ENCODE assay signal across 8 cellular contexts in the genomic region with DNA sequence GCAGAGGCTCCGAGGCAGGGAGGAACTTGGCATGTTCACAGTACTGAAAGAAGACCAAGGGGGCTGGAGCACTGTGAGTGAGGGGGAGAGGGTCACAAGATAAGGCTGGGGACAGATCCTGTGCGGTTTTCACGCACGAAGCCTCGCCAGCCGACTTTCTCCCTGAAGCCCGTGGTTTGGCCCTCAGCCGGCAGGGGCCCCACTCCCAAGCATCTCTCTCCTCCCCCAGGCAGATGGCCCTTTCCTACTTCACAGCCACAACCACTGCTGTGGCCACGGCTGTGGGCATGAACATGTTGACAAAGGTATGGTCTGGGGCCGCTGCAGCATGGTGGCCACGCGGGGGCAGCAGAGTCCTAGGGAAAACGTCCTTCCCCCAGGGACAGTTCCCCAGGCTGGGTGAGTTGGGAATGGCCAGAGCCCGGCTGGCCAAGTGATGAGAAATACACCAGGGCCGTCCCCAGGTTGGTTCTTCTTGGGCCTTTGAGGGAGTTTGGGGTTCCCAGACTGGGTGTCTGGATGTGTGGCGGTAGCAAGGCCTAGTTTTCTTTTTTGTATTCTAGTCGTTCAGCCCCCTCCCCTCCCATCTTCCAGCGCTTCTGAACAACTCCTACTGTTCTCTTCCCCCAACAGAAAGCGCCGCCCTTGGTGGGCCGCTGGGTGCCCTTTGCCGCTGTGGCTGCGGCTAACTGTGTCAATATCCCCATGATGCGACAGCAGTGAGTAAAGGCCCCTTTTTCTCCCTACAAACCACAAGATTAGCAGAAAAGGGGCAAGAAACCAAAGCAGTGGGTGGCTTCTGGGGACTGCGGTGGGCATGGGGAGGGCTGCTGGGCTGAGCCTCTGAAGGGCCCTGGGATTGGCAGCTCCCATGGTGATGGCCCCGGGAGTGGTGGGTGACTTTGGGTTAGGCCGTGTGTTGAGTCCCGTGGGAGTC. TPM values are rescaled to one million over a fixed set of nuclear protein-coding genes. Genes with fewer than 3 reads are reported as not detected.
DNase-seq lines count a peak whose midpoint lies in the region; ATAC-seq and TF ChIP-seq lines count a peak whose summit lies in the region.

No MANE protein-coding gene starts in this region.

- no peaks in the 10 kb centered on the region for H3K4me1 Mint-ChIP-seq in activated CD4-positive, alpha-beta memory T cell treated with anti-CD3 and anti-CD28 coated beads for 36 hours (ENCODE audit: low read depth)
- H3K4me1 Mint-ChIP-seq in effector memory CD8-positive, alpha-beta T cell (ENCODE audit: low read depth in 2 of 2) = peaks cover 7 to 8% of the 10 kb centered on the region in 2 donors

- no peaks in the 10 kb centered on the region for H3K27me3 ChIP-seq in mesenchymal stem cell (ENCODE audit: control insufficient read depth in 1 of 2, insufficient read depth in 1 of 2, low read length in 2 of 2)

- no peak overlapping the region for H3K23ac ChIP-seq in mesenchymal stem cell (ENCODE audit: low read length in 2 of 2)

- no peak overlapping the region for H2BK5ac ChIP-seq in mesenchymal stem cell (ENCODE audit: low read depth, low read length, poor library complexity, severe bottlenecking)

- WGBS in mesenchymal stem cell = 57% methylated on average over 22 of the region's 28 CpGs

- no peak overlapping the region for H3K4me2 ChIP-seq in mesenchymal stem cell (ENCODE audit: low read length, poor library complexity, severe bottlenecking)

- H3K9me3 Mint-ChIP-seq in activated CD4-positive, alpha-beta memory T cell treated with anti-CD3 and anti-CD28 coated beads for 36 hours = no peaks in the 10 kb centered on the region
- H3K9me3 Mint-ChIP-seq in effector memory CD8-positive, alpha-beta T cell = no peaks in the 10 kb centered on the region

- H3K27me3 Mint-ChIP-seq in activated CD4-positive, alpha-beta memory T cell treated with anti-CD3 and anti-CD28 coated beads for 36 hours = no peaks in the 10 kb centered on the region
- H3K27me3 Mint-ChIP-seq in effector memory CD8-positive, alpha-beta T cell = no peaks in the 10 kb centered on the region

- POLR2A ChIA-PET in activated CD4-positive, alpha-beta memory T cell treated with anti-CD3 and anti-CD28 coated beads for 36 hours (lab: Charles Lee) = no interaction called here

- peak; percentile 84 for TF ChIP-seq CTCF in GM12874 (IDR thresholded peaks at IDR 0.05; ENCODE audit: insufficient read depth, low read depth, low read length)

- peak overlapping the region; percentile 48 for H3K9ac ChIP-seq in mesenchymal stem cell (ENCODE audit: low read length)

- in situ Hi-C loops in ACHN (cut with HindIII; ENCODE audit: low pct_ligation_motif_present, low pct_unique_long_range_greater_than_20kb, low sequenced_read_pairs) = no loop called here

- H3K27ac Mint-ChIP-seq in activated CD4-positive, alpha-beta memory T cell treated with anti-CD3 and anti-CD28 coated beads for 36 hours = no peak overlapping the region
- H3K27ac Mint-ChIP-seq in effector memory CD8-positive, alpha-beta T cell = peak overlapping the region; percentile 15 to 49

- H3K79me1 ChIP-seq in mesenchymal stem cell (replicated peaks; ENCODE audit: low read length, poor library complexity, severe bottlenecking) = peaks cover 15% of the 10 kb centered on the region

- peaks cover 39 to 56% of the 10 kb centered on the region in 2 experiments for H3K36me3 ChIP-seq in mesenchymal stem cell (ENCODE audit: control insufficient read depth in 1 of 2, insufficient read depth in 2 of 2, low read depth in 1 of 2, low read length in 2 of 2)

- DNase-seq in ACHN (peak; percentile 79), NCI-H2227 treated with DMSO at 0.1 percent for 48 hours (lab: John Stamatoyannopoulos, UW) (peak; percentile 33), mesenchymal stem cell (peak; percentile 82)
- peak; percentile 69 for DNase-seq in activated CD4-positive, alpha-beta memory T cell treated with anti-CD3 and anti-CD28 coated beads for 36 hours
- peak; percentile 31 to 39 (median 37) for DNase-seq in effector memory CD8-positive, alpha-beta T cell
- DNase-seq in stimulated activated CD8-positive, alpha-beta memory T cell treated with anti-CD3 and anti-CD28 coated beads, Interleukin-4, amount 100 ng/mL, for 48 hours = peak; percentile 83

- no peak overlapping the region for H2BK15ac ChIP-seq in mesenchymal stem cell (ENCODE audit: low read depth, poor library complexity, severe bottlenecking)

- peaks cover 5% of the 10 kb centered on the region for H3K4me1 ChIP-seq in mesenchymal stem cell (ENCODE audit: control insufficient read depth, insufficient read depth, low read depth, low read length)

- no peak overlapping the region for H3K4me3 Mint-ChIP-seq in activated CD4-positive, alpha-beta memory T cell treated with anti-CD3 and anti-CD28 coated beads for 36 hours
- H3K4me3 Mint-ChIP-seq in effector memory CD8-positive, alpha-beta T cell = no peak overlapping the region

- no peak overlapping the region for H3K27ac ChIP-seq in mesenchymal stem cell (ENCODE audit: low read length, poor library complexity, severe bottlenecking)

- peak overlapping the region; percentile 57 to 58 for H3K4ac ChIP-seq in mesenchymal stem cell (ENCODE audit: low read depth in 1 of 2, low read length in 2 of 2)

- peak overlapping the region; percentile 16 for H2AFZ ChIP-seq in mesenchymal stem cell (ENCODE audit: low read depth, low read length)

- peak; percentile 87 for ATAC-seq in effector memory CD8-positive, alpha-beta T cell (replicated peaks)
- ATAC-seq in GM18907 (IDR thresholded peaks at IDR 0.05; ENCODE audit: unreplicated experiment) = no peak

- no peak overlapping the region for H3K18ac ChIP-seq in mesenchymal stem cell (ENCODE audit: low read depth in 1 of 2, low read length in 2 of 2)

- no peak overlapping the region for H3K14ac ChIP-seq in mesenchymal stem cell (ENCODE audit: low read length in 2 of 2)

- CTCF ChIA-PET in activated CD4-positive, alpha-beta memory T cell treated with anti-CD3 and anti-CD28 coated beads for 36 hours (lab: Charles Lee) = no interaction called here

- peak overlapping the region; percentile 43 for H4K8ac ChIP-seq in mesenchymal stem cell (ENCODE audit: low read length)

- no peak overlapping the region for H4K91ac ChIP-seq in mesenchymal stem cell (ENCODE audit: low read length)

- H2BK120ac ChIP-seq in mesenchymal stem cell (ENCODE audit: low read depth, low read length) = peak overlapping the region; percentile 80

- no peak overlapping the region for H3K4me3 ChIP-seq in mesenchymal stem cell (ENCODE audit: insufficient read depth in 1 of 2, low read depth in 1 of 2, low read length in 2 of 2)

- peaks cover 39% of the 10 kb centered on the region for H3K36me3 Mint-ChIP-seq in activated CD4-positive, alpha-beta memory T cell treated with anti-CD3 and anti-CD28 coated beads for 36 hours
- peaks cover 22% of the 10 kb centered on the region for H3K36me3 Mint-ChIP-seq in effector memory CD8-positive, alpha-beta T cell (ENCODE audit: insufficient read depth)

- peak overlapping the region; percentile 43 to 88 for H2BK12ac ChIP-seq in mesenchymal stem cell (ENCODE audit: low read length in 2 of 2)

- intact Hi-C loops in activated CD4-positive, alpha-beta memory T cell treated with anti-CD3 and anti-CD28 coated beads for 36 hours (cut with micrococcal nuclease) = no loop called here

- H3K9me3 ChIP-seq in mesenchymal stem cell (ENCODE audit: control insufficient read depth, low read length) = no peaks in the 10 kb centered on the region

- H2AK5ac ChIP-seq in mesenchymal stem cell (ENCODE audit: low read length, severe bottlenecking) = no peak overlapping the region

RNA-seq across cellular contexts. Expression of a gene that starts 14.4 kb away (rescaled TPM):
- total RNA-seq in activated CD4-positive, alpha-beta memory T cell treated with anti-CD3 and anti-CD28 coated beads for 36 hours = 10 to 100 TPM; 14.6 to 15.9 TPM
- 59.1 TPM for polyA plus RNA-seq in mesenchymal stem cell (2013, experiment 1 of 2)
- polyA plus RNA-seq in mesenchymal stem cell (2013, experiment 2 of 2) = 58.7 TPM

RNA-seq across cellular contexts. Expression of a gene that starts 14.9 kb away (rescaled TPM):
- 10 to 100 TPM; 14.7 to 17.8 TPM for total RNA-seq in activated CD4-positive, alpha-beta memory T cell treated with anti-CD3 and anti-CD28 coated beads for 36 hours
- polyA plus RNA-seq in mesenchymal stem cell (2013, experiment 1 of 2) = 3.8 TPM
- polyA plus RNA-seq in mesenchymal stem cell (2013, experiment 2 of 2) = 3.7 TPM

RNA-seq across cellular contexts. Expression of a gene that starts 15.2 kb away (rescaled TPM):
- total RNA-seq in activated CD4-positive, alpha-beta memory T cell treated with anti-CD3 and anti-CD28 coated beads for 36 hours = 10 to 100 TPM; 10.1 to 11.1 TPM
- polyA plus RNA-seq in mesenchymal stem cell (2013, experiment 1 of 2) = 24.6 TPM
- polyA plus RNA-seq in mesenchymal stem cell (2013, experiment 2 of 2) = 25.9 TPM

Comparison
In these comparisons a context has a peak if more than half of its experiments do, and no peak if none do; other contexts are left out.
1. DNase-seq: peak in every context shown above with its lines; median percentile 83 in stimulated activated CD8-positive, alpha-beta memory T cell treated with anti-CD3 and anti-CD28 coated beads, Interleukin-4, amount 100 ng/mL, for 48 hours; 82 in mesenchymal stem cell; 79 in ACHN; 69 in activated CD4-positive, alpha-beta memory T cell treated with anti-CD3 and anti-CD28 coated beads for 36 hours; 37 in effector memory CD8-positive, alpha-beta T cell; 33 in NCI-H2227 treated with DMSO at 0.1 percent for 48 hours.